Comparison of ENCODE assay signal across 8 cellular contexts in genomic region chr1:16872152-16873075, GRCh38. TPM values are rescaled to one million over a fixed set of nuclear protein-coding genes. Genes with fewer than 3 reads are reported as not detected.
DNase-seq lines count a peak whose midpoint lies in the region; ATAC-seq and TF ChIP-seq lines count a peak whose summit lies in the region.
"Not testable (repeated sequence)": the region's sequence is repeated elsewhere in the genome, so short reads cannot be mapped to it uniquely, and the experiment has no call there.

No MANE protein-coding gene starts in this region.

- intact Hi-C loops in CD14-positive monocyte (cut with micrococcal nuclease); ovary (cut with DNase I): not testable (repeated sequence)

- not testable (repeated sequence) for H3K27ac ChIP-seq in ovary

- H3K4me3 ChIP-seq in fibroblast of mammary gland (ENCODE audit: control insufficient read depth, low read depth, low read length) (peak overlapping the region; percentile 46), ovary (peak overlapping the region; percentile 33)

- not testable (repeated sequence) for H3K36me3 Mint-ChIP-seq in CD14-positive monocyte, WTC11

- 40 to 44% (median 44%) methylated on average over 53 to 59 of the region's 66 CpGs for WGBS in ovary, 3 donors

- H3K27me3 Mint-ChIP-seq in CD14-positive monocyte (ENCODE audit: low read depth in 3 of 3) (peaks cover 45 to 51% (median 50%) of the 10 kb centered on the region in 3 donors), WTC11 (ENCODE audit: low read depth) (peaks cover 43% of the 10 kb centered on the region)

- H3K4me3 Mint-ChIP-seq in CD14-positive monocyte, result peak overlapping the region; percentile 63 to 87
- H3K4me3 Mint-ChIP-seq in WTC11, result peak overlapping the region; percentile 93

- TF ChIP-seq POLR2A in ovary (IDR thresholded peaks at IDR 0.05), result not testable (repeated sequence)

- H3K36me3 ChIP-seq in ovary, result not testable (repeated sequence)

- H3K27me3 ChIP-seq in ovary, result not testable (repeated sequence)

- H3K4me1 Mint-ChIP-seq in CD14-positive monocyte (peaks cover 11% of the 10 kb centered on the region), WTC11 (peaks cover 29% of the 10 kb centered on the region)

- ATAC-seq in WTC11, result peak; percentile 98

- not testable (repeated sequence) for DNase-seq in CD14-positive monocyte (ENCODE audit: low spot score)
- peak; percentile 19 for DNase-seq in HK-2 (ENCODE audit: unreplicated experiment)
- DNase-seq in WTC11 (ENCODE audit: low spot score), result peak; percentile 92
- peak; percentile 73 for DNase-seq in astrocyte of the hippocampus (ENCODE audit: low read depth, low spot score)
- DNase-seq in fibroblast of mammary gland (ENCODE audit: low read depth), result peak; percentile 96
- peak; percentile 85 for DNase-seq in iris pigment epithelial cell (ENCODE audit: low read depth)
- DNase-seq in ovary, result peak in 4 of 5 donors; percentile 60 to 79 (median 69)
- DNase-seq in stimulated activated CD8-positive, alpha-beta memory T cell treated with anti-CD3 and anti-CD28 coated beads, Interleukin-7, amount 100 ng/mL, for 24 hours (ENCODE audit: low read depth), result peak; percentile 55

- H3K4me1 ChIP-seq in ovary (ENCODE audit: insufficient read depth), result not testable (repeated sequence)

- TF ChIP-seq CTCF in CD14-positive monocyte (IDR thresholded peaks at IDR 0.05); WTC11 (IDR thresholded peaks at IDR 0.05); fibroblast of mammary gland (conservative IDR thresholded peaks at IDR 0.05; ENCODE audit: control insufficient read depth, insufficient read depth, low read depth, low read length); ovary (IDR thresholded peaks at IDR 0.05): not testable (repeated sequence)

- not testable (repeated sequence) for H3K9me3 ChIP-seq in ovary

- CTCF ChIA-PET in WTC11 (lab: Charles Lee), result interaction anchor here (1.1 kb wide), 1 partner anchor 252 kb away, joined by 3 read pairs; no protein-coding TSS in a partner anchor

- TF ChIP-seq EP300 in ovary (IDR thresholded peaks at IDR 0.05), result not testable (repeated sequence)

- POLR2A ChIA-PET in WTC11 (lab: Charles Lee), result not testable (repeated sequence)

- peaks cover 2 to 16% (median 13%) of the 10 kb centered on the region in 7 donors for H3K9me3 Mint-ChIP-seq in CD14-positive monocyte
- not testable (repeated sequence) for H3K9me3 Mint-ChIP-seq in WTC11

- H3K27ac Mint-ChIP-seq in CD14-positive monocyte, result not testable (repeated sequence)
- H3K27ac Mint-ChIP-seq in WTC11, result peak overlapping the region; percentile 96

RNA-seq across cellular contexts. Expression of gene RNU1-2, which starts 23.4 kb away (rescaled TPM):
- not detected for polyA plus RNA-seq in CD14-positive monocyte
- total RNA-seq in WTC11 (2021), result 1,028 to 1,267 TPM (median 1,197 TPM) in 3 replicates
- total RNA-seq in ovary, result 1,000 to 10,000 TPM in 5 of 7 donors, under 1 TPM in 2; under 0.01 to 7,521 (median 3,807) TPM
- polyA plus RNA-seq in ovary, result not detected

RNA-seq across cellular contexts. Expression of gene CROCC, which starts 49.3 kb away (rescaled TPM):
- polyA plus RNA-seq in CD14-positive monocyte (under 1 TPM; 0.21 to 0.69 TPM), ovary (10 to 100 TPM in 1 of 2 donors, 1 to 10 TPM in 1; 1.7 to 33.7 TPM)
- total RNA-seq in WTC11 (2021) (73.8 to 75.6 TPM (median 73.9 TPM) in 3 replicates), ovary (10 to 100 TPM; 24.4 to 49.1 (median 33.6) TPM)
